16 cellular contexts compared by ENCODE assay signal in the genomic region with DNA sequence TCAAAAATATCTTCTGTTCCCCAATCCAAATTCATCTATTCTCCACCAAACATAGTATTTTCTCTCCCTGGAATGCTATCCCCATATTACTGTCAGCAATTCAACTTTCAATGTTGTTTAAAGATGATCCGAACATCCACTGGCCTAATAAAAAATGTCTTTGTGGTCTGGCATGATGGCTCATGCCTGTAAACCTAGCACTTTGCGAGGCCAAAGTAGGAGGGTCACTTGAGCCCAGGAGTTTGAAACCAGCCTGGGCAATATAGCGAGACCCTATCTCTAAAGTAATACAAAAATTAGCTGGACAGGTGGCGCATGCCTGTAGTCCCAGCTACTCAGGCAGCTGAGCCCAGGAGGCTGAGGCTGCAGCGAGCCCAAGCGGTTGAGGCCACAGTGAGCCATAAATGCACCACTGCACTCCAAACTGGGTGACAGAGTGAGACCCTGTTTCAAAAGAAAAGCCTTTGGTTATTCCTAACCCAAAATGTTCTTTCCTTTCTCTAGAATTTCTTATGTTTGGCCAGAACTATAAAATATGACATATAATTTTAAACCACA.
"Had no signal": no experiment of that assay in that cellular context is flagged by ENCODE, and none has a peak within 500 bp of the region (broad histone marks: within the 10 kb centered on the region; RNA-seq: fewer than 3 reads in every experiment).

No MANE protein-coding gene starts in this region.

- H3K4me3 Mint-ChIP-seq: activated B cell treated with CpG ODN at 0.5 μM for 24 hours; activated CD8-positive, alpha-beta T cell treated with anti-CD3 and anti-CD28 coated beads for 36 hours; activated T-cell treated with anti-CD3 and anti-CD28 coated beads, Interleukin-2, amount 50 U/mL, for 4 hours; nephron progenitor cell; T-helper 1 cell treated with Interleukin-12 subunit alpha and Interleukin-12 subunit beta and Interleukin-4 antibody, amounts not matched to agents 30 μg/mL and 1 μg/mL, for 36 hours had no signal

- H3K27me3 Mint-ChIP-seq: activated B cell treated with CpG ODN at 0.5 μM for 24 hours; activated CD8-positive, alpha-beta T cell treated with anti-CD3 and anti-CD28 coated beads for 36 hours had no signal

- H3K9me3 ChIP-seq: colonic mucosa, esophagus squamous epithelium, left ventricle myocardium inferior, spleen, tibial nerve had no signal

- H3K9me3 Mint-ChIP-seq: activated B cell treated with CpG ODN at 0.5 μM for 24 hours; activated CD8-positive, alpha-beta T cell treated with anti-CD3 and anti-CD28 coated beads for 36 hours; activated T-cell treated with anti-CD3 and anti-CD28 coated beads, Interleukin-2, amount 50 U/mL, for 4 hours; nephron progenitor cell; T-helper 1 cell treated with Interleukin-12 subunit alpha and Interleukin-12 subunit beta and Interleukin-4 antibody, amounts not matched to agents 30 μg/mL and 1 μg/mL, for 36 hours had no signal

- DNase-seq: activated B cell treated with CpG ODN at 0.5 μM for 24 hours; activated CD4-positive, alpha-beta T cell treated with anti-CD3 and anti-CD28 coated beads for 48 hours; activated CD8-positive, alpha-beta T cell treated with anti-CD3 and anti-CD28 coated beads for 36 hours; activated effector memory CD4-positive, alpha-beta T cell treated with Interleukin-2 at 50 U/mL for 16 hours; activated naive CD4-positive, alpha-beta T cell treated with anti-CD3 and anti-CD28 coated beads, Interleukin-2, amount 50 U/mL, for 16 hours; activated T-cell treated with anti-CD3 and anti-CD28 coated beads, Interleukin-2, amount 50 U/mL, for 4 hours; colonic mucosa; esophagus squamous epithelium; hippocampal formation; kidney; left ventricle myocardium inferior; nephron progenitor cell; spleen had no signal

- H3K27ac Mint-ChIP-seq: activated B cell treated with CpG ODN at 0.5 μM for 24 hours; activated CD8-positive, alpha-beta T cell treated with anti-CD3 and anti-CD28 coated beads for 36 hours; T-helper 1 cell treated with Interleukin-12 subunit alpha and Interleukin-12 subunit beta and Interleukin-4 antibody, amounts not matched to agents 30 μg/mL and 1 μg/mL, for 36 hours had no signal

- H3K27ac ChIP-seq: colonic mucosa, esophagus squamous epithelium, left ventricle myocardium inferior, spleen, tibial nerve had no signal

- ATAC-seq: activated CD8-positive, alpha-beta T cell treated with anti-CD3 and anti-CD28 coated beads for 36 hours; activated T-cell treated with anti-CD3 and anti-CD28 coated beads, Interleukin-2, amount 50 U/mL, for 4 hours; sciatic nerve had no signal
